ENCODE assay signal across 16 cellular contexts in the genomic region with DNA sequence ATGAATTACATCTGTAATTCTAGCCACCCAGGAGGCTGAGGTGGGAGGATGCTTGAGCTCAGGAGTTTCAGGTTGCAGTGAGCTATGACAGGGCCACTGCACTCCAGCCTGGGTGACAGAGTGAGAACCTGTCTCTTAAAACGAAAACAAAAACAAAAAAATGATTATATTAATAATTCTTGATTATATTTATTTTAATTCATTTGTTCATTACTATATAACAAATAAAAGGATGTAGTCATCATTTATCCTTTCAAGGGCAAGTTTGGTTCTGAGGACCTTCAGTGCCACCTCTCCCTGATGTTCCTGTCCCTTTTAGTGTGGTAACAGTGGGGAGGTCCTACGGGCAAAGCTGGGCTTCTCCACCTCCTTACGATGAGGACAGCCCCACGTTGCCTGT.
A peak's percentile ranks its signal among the peaks of the same experiment; 100 is the strongest.
DNase-seq lines count a peak whose midpoint lies in the region.
"Had no signal": no experiment of that assay in that cellular context is flagged by ENCODE, and none has a peak within 500 bp of the region (broad histone marks: within the 10 kb centered on the region; RNA-seq: fewer than 3 reads in every experiment).

No MANE protein-coding gene starts in this region.

- DNase-seq in NCI-H2029 (lab: John Stamatoyannopoulos, UW) (peak; percentile 3), NCI-H2029 treated with DMSO at 0.1 percent for 48 hours (lab: John Stamatoyannopoulos, UW) (no peak), NCI-H345 (lab: John Stamatoyannopoulos, UW) (peak; percentile 1), NCI-H345 treated with DMSO at 0.1 percent for 48 hours (lab: John Stamatoyannopoulos, UW; ENCODE audit: unreplicated experiment) (no peak), NCI-H146 treated with DMSO at 0.1 percent for 48 hours (lab: John Stamatoyannopoulos, UW; ENCODE audit: unreplicated experiment) (peak; percentile 29), left kidney (ENCODE audit: low read depth, low spot score) (peak; percentile 31), glomerular visceral epithelial cell (ENCODE audit: extremely low spot score) (no peak), NCI-H1048 (lab: John Stamatoyannopoulos, UW) (no peak)
- DNase-seq: Caco-2; CD4-positive, CD25-positive, alpha-beta regulatory T cell; CD8-positive, alpha-beta T cell; DMS153; DND-41; GM23248; H7; HCEC 1CT had no signal

Comparison
In these comparisons a context has a peak if more than half of its experiments do, and no peak if none do; other contexts are left out.
1. DNase-seq: peak in NCI-H2029 (single experiment), NCI-H345 (single experiment), NCI-H146 treated with DMSO at 0.1 percent for 48 hours (single experiment) and left kidney (single experiment); none in NCI-H2029 treated with DMSO at 0.1 percent for 48 hours (single experiment), NCI-H345 treated with DMSO at 0.1 percent for 48 hours (single experiment), glomerular visceral epithelial cell (single experiment) and NCI-H1048 (single experiment).